Comparison of ENCODE assay signal across 23 cellular contexts in the genomic region with DNA sequence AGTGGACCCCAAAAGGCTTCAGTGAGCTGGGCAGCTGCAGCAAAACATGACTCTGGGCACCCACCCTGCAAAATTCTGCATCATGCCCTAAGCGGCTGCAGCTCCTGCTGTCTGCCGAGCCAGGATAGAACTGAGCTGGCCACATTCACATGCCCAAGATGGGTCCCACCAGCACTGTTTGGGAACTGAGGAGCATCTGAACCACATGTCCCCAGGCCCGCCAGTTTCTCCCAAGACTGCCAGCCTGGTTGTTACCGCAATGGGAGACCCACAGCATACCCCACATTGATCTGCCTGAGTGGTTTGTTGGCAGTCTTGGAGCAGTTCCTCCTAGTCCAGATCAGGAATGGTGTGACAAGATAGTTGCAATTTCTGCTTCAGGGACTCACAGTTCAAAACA.
"Had no signal": no experiment of that assay in that cellular context is flagged by ENCODE, and none has a peak within 500 bp of the region (broad histone marks: within the 10 kb centered on the region; RNA-seq: fewer than 3 reads in every experiment).

No MANE protein-coding gene starts in this region.

- H3K9me3 ChIP-seq: lower lobe of right lung had no signal

- H3K27ac ChIP-seq: coronary artery, dorsolateral prefrontal cortex, esophagus muscularis mucosa, foreskin keratinocyte, gastroesophageal sphincter, heart left ventricle, hepatocyte, left lung, lower lobe of right lung had no signal

- H3K36me3 Mint-ChIP-seq: immature natural killer cell; naive thymus-derived CD4-positive, alpha-beta T cell had no signal

- DNase-seq: dermis blood vessel endothelial cell; dorsolateral prefrontal cortex; effector CD4-positive, alpha-beta T cell; effector memory CD4-positive, alpha-beta T cell; foreskin keratinocyte; heart left ventricle; hypothalamus; immature natural killer cell; islet precursor cell; left cardiac atrium; left ventricle myocardium superior; lower lobe of right lung; mesenchymal stem cell; naive thymus-derived CD4-positive, alpha-beta T cell had no signal

- H3K27me3 Mint-ChIP-seq: naive thymus-derived CD4-positive, alpha-beta T cell had no signal

- H3K27ac Mint-ChIP-seq: immature natural killer cell; mesothelial cell of epicardium; naive thymus-derived CD4-positive, alpha-beta T cell had no signal

- H3K79me2 ChIP-seq: hepatocyte had no signal

- H2AFZ ChIP-seq: hepatocyte had no signal

- H3K4me1 ChIP-seq: esophagus muscularis mucosa, foreskin keratinocyte, gastroesophageal sphincter, left lung, lower lobe of right lung had no signal

- H3K4me2 ChIP-seq: hepatocyte had no signal

- H3K4me3 ChIP-seq: coronary artery, dorsolateral prefrontal cortex, esophagus muscularis mucosa, gastroesophageal sphincter, heart left ventricle, hepatocyte, left lung, lower lobe of right lung had no signal

- ATAC-seq: foreskin keratinocyte; gastroesophageal sphincter; heart left ventricle; left cardiac atrium; left lung; left ventricle myocardium superior; lower lobe of right lung; naive thymus-derived CD4-positive, alpha-beta T cell had no signal

- FAIRE-seq: colon, endothelial cell of umbilical vein, frontal cortex had no signal

- H3K36me3 ChIP-seq: esophagus muscularis mucosa, gastroesophageal sphincter, heart left ventricle, left lung, lower lobe of right lung had no signal

- H3K4me1 Mint-ChIP-seq: immature natural killer cell; mesothelial cell of epicardium; naive thymus-derived CD4-positive, alpha-beta T cell had no signal

- H3K4me3 Mint-ChIP-seq: immature natural killer cell; mesothelial cell of epicardium; naive thymus-derived CD4-positive, alpha-beta T cell had no signal
